Comparison of ENCODE assay signal across 11 cellular contexts in genomic region chr1:25569599-25570458, GRCh38. TPM values are rescaled to one million over a fixed set of nuclear protein-coding genes. Genes with fewer than 3 reads are reported as not detected.
DNase-seq lines count a peak whose midpoint lies in the region; ATAC-seq and TF ChIP-seq lines count a peak whose summit lies in the region.
"Had no signal": no experiment of that assay in that cellular context is flagged by ENCODE, and none has a peak within 500 bp of the region (broad histone marks: within the 10 kb centered on the region; RNA-seq: fewer than 3 reads in every experiment).

No MANE protein-coding gene starts in this region.

- WGBS in psoas muscle, 3 donors: 58 to 77% (median 64%) methylated on average over 18 of the region's 18 CpGs
- WGBS in testis, 2 donors: 79 to 86% methylated on average over 15 to 18 of the region's 18 CpGs
- WGBS in thyroid gland, 2 donors: 84 to 85% methylated on average over 15 to 18 of the region's 18 CpGs

- intact Hi-C loops in psoas muscle (cut with DNase I): loop anchor here in 1 of 2 donors (5.0 kb wide), 1 partner anchor 227 kb away; no protein-coding TSS in a partner anchor
- intact Hi-C loops in testis (cut with DNase I; ENCODE audit: low total_unique reads): no loop called here
- intact Hi-C loops in thyroid gland (cut with DNase I): no loop called here

- TF ChIP-seq POLR2A in testis (IDR thresholded peaks at IDR 0.05): no peak
- TF ChIP-seq POLR2A in thyroid gland (IDR thresholded peaks at IDR 0.05): no peak

- no peaks in the 10 kb centered on the region for H3K9me3 ChIP-seq in psoas muscle
- H3K9me3 ChIP-seq in testis: no peaks in the 10 kb centered on the region
- H3K9me3 ChIP-seq in thyroid gland: no peaks in the 10 kb centered on the region
- H3K9me3 ChIP-seq: colonic mucosa had no signal

- H3K4me3 ChIP-seq in epithelial cell of esophagus (ENCODE audit: low read length): no peak overlapping the region
- no peak overlapping the region for H3K4me3 ChIP-seq in psoas muscle
- H3K4me3 ChIP-seq in testis: no peak overlapping the region
- H3K4me3 ChIP-seq in thyroid gland (replicated peaks in 1 of 3): no peak overlapping the region
- H3K4me3 ChIP-seq: colonic mucosa had no signal

- H3K36me3 ChIP-seq in psoas muscle (ENCODE audit: insufficient read depth in 1 of 2, low read depth in 1 of 2): peaks cover 0 to under 1% of the 10 kb centered on the region in 2 donors
- no peaks in the 10 kb centered on the region for H3K36me3 ChIP-seq in testis (ENCODE audit: low read depth, missing control alignments)
- H3K36me3 ChIP-seq in thyroid gland: peaks cover 0 to 14% of the 10 kb centered on the region in 2 donors
- H3K36me3 ChIP-seq: colonic mucosa had no signal

- TF ChIP-seq CTCF in epithelial cell of esophagus (IDR thresholded peaks at IDR 0.05; ENCODE audit: insufficient read depth, low read depth, low read length, missing control alignments) (no peak), psoas muscle (IDR thresholded peaks at IDR 0.05) (no peak), testis (IDR thresholded peaks at IDR 0.05) (no peak), thyroid gland (IDR thresholded peaks at IDR 0.05) (no peak)

- peak overlapping the region; percentile 16 for H3K27ac ChIP-seq in psoas muscle
- H3K27ac ChIP-seq in testis: no peak overlapping the region
- no peak overlapping the region for H3K27ac ChIP-seq in thyroid gland
- H3K27ac ChIP-seq: colonic mucosa, HL-60, parathyroid adenoma had no signal

- H3K4me1 ChIP-seq in psoas muscle (peaks cover 51% of the 10 kb centered on the region), testis (peaks cover 13% of the 10 kb centered on the region), thyroid gland (peaks cover 0 to 9% of the 10 kb centered on the region in 2 donors)
- H3K4me1 ChIP-seq: colonic mucosa, parathyroid adenoma had no signal

- ATAC-seq in psoas muscle: no peak
- no peak for ATAC-seq in HG03439 (IDR thresholded peaks at IDR 0.05; ENCODE audit: unreplicated experiment)

- H3K27me3 ChIP-seq in psoas muscle (ENCODE audit: insufficient read depth in 3 of 3, low read length in 2 of 3): no peaks in the 10 kb centered on the region
- H3K27me3 ChIP-seq in testis: no peaks in the 10 kb centered on the region
- H3K27me3 ChIP-seq in thyroid gland: no peaks in the 10 kb centered on the region
- H3K27me3 ChIP-seq: colonic mucosa had no signal

- DNase-seq in Daoy (ENCODE audit: low read depth): peak; percentile 30
- peak; percentile 83 for DNase-seq in NCI-H82 treated with DMSO at 0.1 percent for 48 hours (lab: John Stamatoyannopoulos, UW; ENCODE audit: unreplicated experiment)
- DNase-seq in epithelial cell of esophagus (ENCODE audit: low read depth): peak; percentile 18
- DNase-seq in psoas muscle: no peak
- no peak for DNase-seq in testis
- no peak for DNase-seq in thyroid gland
- no peak for DNase-seq in EL
- DNase-seq: colonic mucosa had no signal

RNA-seq across cellular contexts. Expression of gene LDLRAP1, which starts 26.4 kb away (rescaled TPM):
- 13.6 and 16.3 TPM in 2 replicates for total RNA-seq in Daoy (2014; rRNA removed; shearing (Covaris generic))
- total RNA-seq in psoas muscle (10 to 100 TPM; 10.1 to 12.9 (median 10.9) TPM), testis (10 to 100 TPM; 16.6 to 19.8 TPM), thyroid gland (10 to 100 TPM; 25.1 to 40.9 (median 34.4) TPM)
- polyA plus RNA-seq in psoas muscle (10 to 100 TPM in 1 of 3 donors, 1 to 10 TPM in 2; 5.6 to 10.5 (median 6.7) TPM), testis (ENCODE audit: insufficient read depth, low read depth, low replicate concordance) (11.7 TPM)

RNA-seq across cellular contexts. Expression of gene MAN1C1, which starts 46.8 kb away (rescaled TPM):
- 0.63 and 1.1 TPM in 2 replicates for total RNA-seq in Daoy (2014; rRNA removed; shearing (Covaris generic))
- total RNA-seq in psoas muscle (1 to 10 TPM; 1.8 to 6.7 (median 2.5) TPM), testis (10 to 100 TPM; 12.8 to 21.1 TPM), thyroid gland (10 to 100 TPM; 28.1 to 60.4 (median 32.7) TPM)
- polyA plus RNA-seq in psoas muscle (1 to 10 TPM; 1.8 to 2.0 (median 1.9) TPM), testis (ENCODE audit: insufficient read depth, low read depth, low replicate concordance) (14.8 TPM)

Comparison
In these comparisons a context has a peak if more than half of its experiments do, and no peak if none do; other contexts are left out.
1. DNase-seq: peak in Daoy (single experiment), NCI-H82 treated with DMSO at 0.1 percent for 48 hours (single experiment) and epithelial cell of esophagus (single experiment); none in psoas muscle (0 of 2), testis (single experiment), thyroid gland (0 of 2) and EL (single experiment).